ENCODE assay signal across 27 cellular contexts in genomic region chr5:26569241-26569928, GRCh38.
"Had no signal": no experiment of that assay in that cellular context is flagged by ENCODE, and none has a peak within 500 bp of the region (broad histone marks: within the 10 kb centered on the region; RNA-seq: fewer than 3 reads in every experiment).

No MANE protein-coding gene starts in this region.

- ATAC-seq: activated T-helper 17 cell treated with anti-CD3 and anti-CD28 coated beads, Interleukin-2, amount 50 U/mL, for 72 hours; left colon; pancreas had no signal

- H3K36me3 ChIP-seq: adrenal gland, colonic mucosa, heart right ventricle, neutrophil, pancreas, sigmoid colon, tibial artery, uterus, WERI-Rb-1 had no signal

- DNase-seq: activated CD4-positive, alpha-beta T cell treated with anti-CD3 and anti-CD28 coated beads for 1 hour; activated CD4-positive, alpha-beta T cell treated with anti-CD3 and anti-CD28 coated beads, Interleukin-2, amount 50 U/mL, for 1 hour; activated naive CD4-positive, alpha-beta T cell; activated T-cell treated with anti-CD3 and anti-CD28 coated beads, Interleukin-2, amount 50 U/mL, for 24 hours; adrenal gland; colonic mucosa; dorsolateral prefrontal cortex; heart right ventricle; left colon; sigmoid colon; stimulated activated CD4-positive, alpha-beta T cell treated with anti-CD3 and anti-CD28 coated beads, Interleukin-2, amount 100 ng/mL, for 48 hours; stimulated activated CD8-positive, alpha-beta memory T cell treated with anti-CD3 and anti-CD28 coated beads, Interleukin-4, amount 100 ng/mL, for 48 hours; stimulated activated naive CD4-positive, alpha-beta T cell treated with Interleukin-2 at 50 U/mL for 16 hours; substantia nigra; tibial artery; uterus; WERI-Rb-1 had no signal

- H3K9me3 ChIP-seq: adrenal gland, colonic mucosa, neutrophil, pancreas had no signal

- H3K27me3 ChIP-seq: adrenal gland, colonic mucosa, heart right ventricle, neutrophil, pancreas, sigmoid colon, tibial artery, uterus had no signal

- H3K36me3 Mint-ChIP-seq: activated naive CD8-positive, alpha-beta T cell; mesothelial cell of epicardium had no signal

- H3K4me3 Mint-ChIP-seq: activated naive CD8-positive, alpha-beta T cell; activated T-cell treated with anti-CD3 and anti-CD28 coated beads, Interleukin-2, amount 50 U/mL, for 24 hours; activated T-helper 17 cell treated with anti-CD3 and anti-CD28 coated beads, Interleukin-2, amount 50 U/mL, for 72 hours; central memory CD8-positive, alpha-beta T cell; mesothelial cell of epicardium; natural killer cell treated with Interleukin-12 subunit alpha and Interleukin-12 subunit beta and Interleukin-15 and Interleukin-18, amount 100 ng/mL, for 72 hours; T-helper 2 cell treated with Interferon-gamma antibody and Interleukin-4, amounts not matched to agents 5 μg/mL and 100 μg/mL, for 36 hours had no signal

- H3K4me1 ChIP-seq: adrenal gland, colonic mucosa, heart right ventricle, pancreas, sigmoid colon, tibial artery, uterus had no signal

- H3K4me1 Mint-ChIP-seq: activated T-helper 17 cell treated with anti-CD3 and anti-CD28 coated beads, Interleukin-2, amount 50 U/mL, for 72 hours; central memory CD8-positive, alpha-beta T cell; mesothelial cell of epicardium had no signal

- H3K4me3 ChIP-seq: adrenal gland, colonic mucosa, dorsolateral prefrontal cortex, heart right ventricle, lung, pancreas, sigmoid colon, smooth muscle cell, tibial artery, uterus had no signal

- H3K27me3 Mint-ChIP-seq: activated naive CD8-positive, alpha-beta T cell; activated T-cell treated with anti-CD3 and anti-CD28 coated beads, Interleukin-2, amount 50 U/mL, for 24 hours; activated T-helper 17 cell treated with anti-CD3 and anti-CD28 coated beads, Interleukin-2, amount 50 U/mL, for 72 hours; central memory CD8-positive, alpha-beta T cell; natural killer cell treated with Interleukin-12 subunit alpha and Interleukin-12 subunit beta and Interleukin-15 and Interleukin-18, amount 100 ng/mL, for 72 hours had no signal

- H3K27ac ChIP-seq: adrenal gland, colonic mucosa, dorsolateral prefrontal cortex, heart right ventricle, neutrophil, pancreas, sigmoid colon, tibial artery, uterus, WERI-Rb-1 had no signal

- H3K27ac Mint-ChIP-seq: activated naive CD8-positive, alpha-beta T cell; activated T-cell treated with anti-CD3 and anti-CD28 coated beads, Interleukin-2, amount 50 U/mL, for 24 hours; activated T-helper 17 cell treated with anti-CD3 and anti-CD28 coated beads, Interleukin-2, amount 50 U/mL, for 72 hours; mesothelial cell of epicardium; natural killer cell treated with Interleukin-12 subunit alpha and Interleukin-12 subunit beta and Interleukin-15 and Interleukin-18, amount 100 ng/mL, for 72 hours; T-helper 2 cell treated with Interferon-gamma antibody and Interleukin-4, amounts not matched to agents 5 μg/mL and 100 μg/mL, for 36 hours had no signal
